9 cellular contexts compared by ENCODE assay signal in genomic region chr12:95859344-95859816, GRCh38. TPM values are rescaled to one million over a fixed set of nuclear protein-coding genes. Genes with fewer than 3 reads are reported as not detected.
DNase-seq lines count a peak whose midpoint lies in the region; ATAC-seq, FAIRE-seq and TF ChIP-seq lines count a peak whose summit lies in the region.
"Had no signal": no experiment of that assay in that cellular context is flagged by ENCODE, and none has a peak within 500 bp of the region (broad histone marks: within the 10 kb centered on the region; RNA-seq: fewer than 3 reads in every experiment).

No MANE protein-coding gene starts in this region.

- H3K27ac Mint-ChIP-seq in activated CD8-positive, alpha-beta T cell treated with anti-CD3 and anti-CD28 coated beads, Interleukin-2, amount 10 ng/mL, durations not matched to agents 7 days and 5 days = no peak overlapping the region

- H3K4me3 ChIP-seq in iPS-11a (ENCODE audit: low read depth, low read length) = peak overlapping the region; percentile 97

- DNase-seq in ACHN = peak; percentile 64
- DNase-seq in GM12892 (ENCODE audit: insufficient read length) = no peak
- DNase-seq in Kasumi-1 (lab: John Stamatoyannopoulos, UW) = peak; percentile 11 to 36
- DNase-seq in activated CD8-positive, alpha-beta T cell treated with anti-CD3 and anti-CD28 coated beads, Interleukin-2, amount 10 ng/mL, durations not matched to agents 7 days and 5 days = peak; percentile 30
- DNase-seq in stimulated activated CD4-positive, alpha-beta T cell treated with anti-CD3 and anti-CD28 coated beads, Interleukin-1b, Interleukin-23, amount 100 ng/mL, for 48 hours = peak; percentile 8
- DNase-seq in COR-L47 (lab: John Stamatoyannopoulos, UW) = no peak

- peaks cover 35% of the 10 kb centered on the region for H3K36me3 Mint-ChIP-seq in activated CD8-positive, alpha-beta T cell treated with anti-CD3 and anti-CD28 coated beads, Interleukin-2, amount 10 ng/mL, durations not matched to agents 7 days and 5 days (ENCODE audit: low read depth)

- H3K27me3 Mint-ChIP-seq in activated CD8-positive, alpha-beta T cell treated with anti-CD3 and anti-CD28 coated beads, Interleukin-2, amount 10 ng/mL, durations not matched to agents 7 days and 5 days (ENCODE audit: low read depth) = peaks cover 3% of the 10 kb centered on the region

- POLR2A ChIA-PET in activated CD8-positive, alpha-beta T cell treated with anti-CD3 and anti-CD28 coated beads, Interleukin-2, amount 10 ng/mL, durations not matched to agents 7 days and 5 days (lab: Charles Lee) = interaction anchor here (0.6 kb wide), 1 partner anchor 83 kb away, joined by 3 read pairs; the partner anchor contains the start of genes AMDHD1 and CCDC38

- H3K4me3 Mint-ChIP-seq in activated CD8-positive, alpha-beta T cell treated with anti-CD3 and anti-CD28 coated beads, Interleukin-2, amount 10 ng/mL, durations not matched to agents 7 days and 5 days = no peak overlapping the region
- H3K4me3 Mint-ChIP-seq: neural crest cell had no signal

- FAIRE-seq in GM12892 (lab: Jason Lieb, UNC) = peak; percentile 74

- ATAC-seq in activated CD8-positive, alpha-beta T cell treated with anti-CD3 and anti-CD28 coated beads, Interleukin-2, amount 10 ng/mL, durations not matched to agents 7 days and 5 days = peak; percentile 13
- no peak for ATAC-seq in GM19324 (IDR thresholded peaks at IDR 0.05; ENCODE audit: low FRiP score, unreplicated experiment)

- H3K9me3 Mint-ChIP-seq in activated CD8-positive, alpha-beta T cell treated with anti-CD3 and anti-CD28 coated beads, Interleukin-2, amount 10 ng/mL, durations not matched to agents 7 days and 5 days (ENCODE audit: insufficient read depth) = no peaks in the 10 kb centered on the region
- H3K9me3 Mint-ChIP-seq: neural crest cell had no signal

- H3K4me1 Mint-ChIP-seq in activated CD8-positive, alpha-beta T cell treated with anti-CD3 and anti-CD28 coated beads, Interleukin-2, amount 10 ng/mL, durations not matched to agents 7 days and 5 days (ENCODE audit: low read depth) = peaks cover 32% of the 10 kb centered on the region

- TF ChIP-seq POLR2A in GM12892 (IDR thresholded peaks at IDR 0.05; ENCODE audit: low read depth, low read length) = no peak

- CTCF ChIA-PET in activated CD8-positive, alpha-beta T cell treated with anti-CD3 and anti-CD28 coated beads, Interleukin-2, amount 10 ng/mL, durations not matched to agents 7 days and 5 days (lab: Charles Lee) = no interaction called here

- in situ Hi-C loops in ACHN (cut with HindIII; ENCODE audit: low pct_ligation_motif_present, low pct_unique_long_range_greater_than_20kb, low sequenced_read_pairs) = no loop called here

RNA-seq across cellular contexts. Expression of gene SNRPF, which starts 0.6 kb away (rescaled TPM):
- 71.7 TPM for polyA plus RNA-seq in GM12892 (2012; ENCODE audit: missing spikeins)
- 10 to 100 TPM; 34.5 to 40.9 TPM for total RNA-seq in activated CD8-positive, alpha-beta T cell treated with anti-CD3 and anti-CD28 coated beads, Interleukin-2, amount 10 ng/mL, durations not matched to agents 7 days and 5 days

Comparison
In these comparisons a context has a peak if more than half of its experiments do, and no peak if none do; other contexts are left out.
1. DNase-seq: peak in ACHN (single experiment), Kasumi-1 (2 of 2), activated CD8-positive, alpha-beta T cell treated with anti-CD3 and anti-CD28 coated beads, Interleukin-2, amount 10 ng/mL, durations not matched to agents 7 days and 5 days (single experiment) and stimulated activated CD4-positive, alpha-beta T cell treated with anti-CD3 and anti-CD28 coated beads, Interleukin-1b, Interleukin-23, amount 100 ng/mL, for 48 hours (single experiment); none in GM12892 (single experiment) and COR-L47 (single experiment).